ENCODE assay signal across 25 cellular contexts in genomic region chr9:130741024-130741305, GRCh38.
"Had no signal": no experiment of that assay in that cellular context is flagged by ENCODE, and none has a peak within 500 bp of the region (broad histone marks: within the 10 kb centered on the region; RNA-seq: fewer than 3 reads in every experiment).

No MANE protein-coding gene starts in this region.

- H3K4me2 ChIP-seq: neural progenitor cell had no signal

- DNase-seq: natural killer cell; occipital lobe; ovary; posterior cingulate gyrus; psoas muscle; right cardiac atrium; right lobe of liver; sigmoid colon; stimulated activated CD4-positive, alpha-beta T cell treated with anti-CD3 and anti-CD28 coated beads, Interleukin-15, amount 100 ng/mL, for 24 hours; stimulated activated CD4-positive, alpha-beta T cell treated with anti-CD3 and anti-CD28 coated beads, Interleukin-2, amount 100 ng/mL, for 24 hours; stimulated activated CD4-positive, alpha-beta T cell treated with anti-CD3 and anti-CD28 coated beads, Interleukin-2, amount 100 ng/mL, for 48 hours; stimulated activated CD4-positive, alpha-beta T cell treated with anti-CD3 and anti-CD28 coated beads, Interleukin-4, amount 100 ng/mL, for 24 hours; stimulated activated naive B cell treated with anti-CD40 and anti-IgM and Interleukin-4, amounts not matched to agents 10 μg/mL and 1 μg/mL and 100 μg/mL, for 72 hours; stimulated activated naive CD4-positive, alpha-beta T cell treated with Interleukin-2 at 50 U/mL for 16 hours; stomach; thyroid gland; trophoblast cell; upper lobe of right lung; uterus had no signal

- FAIRE-seq: small intestine had no signal

- H3K4me3 ChIP-seq: neural progenitor cell, ovary, psoas muscle, right lobe of liver, sigmoid colon, stomach, thoracic aorta, thyroid gland, tibial nerve, upper lobe of right lung, uterus had no signal

- H3K9ac ChIP-seq: neural progenitor cell, parathyroid adenoma had no signal

- H3K27me3 ChIP-seq: neural progenitor cell, ovary, right lobe of liver, sigmoid colon, stomach, thyroid gland, tibial nerve, upper lobe of right lung, uterus had no signal

- H3K27ac ChIP-seq: neural progenitor cell, ovary, parathyroid adenoma, psoas muscle, right lobe of liver, sigmoid colon, stomach, thoracic aorta, thyroid gland, tibial nerve, upper lobe of right lung, uterus had no signal

- H3K9me3 ChIP-seq: ovary, psoas muscle, right lobe of liver, sigmoid colon, stomach, thoracic aorta, thyroid gland, tibial nerve, upper lobe of right lung, uterus had no signal

- H2AFZ ChIP-seq: neural progenitor cell, parathyroid adenoma had no signal

- ATAC-seq: natural killer cell; right cardiac atrium; stimulated activated effector memory CD8-positive, alpha-beta T cell treated with anti-CD3 and anti-CD28 coated beads, Interleukin-12 subunit alpha, Interleukin-12 subunit beta, amount 100 ng/mL, for 72 hours; stimulated activated naive B cell treated with anti-CD40 and anti-IgM and Interleukin-4, amounts not matched to agents 10 μg/mL and 1 μg/mL and 100 μg/mL, for 72 hours; upper lobe of right lung had no signal

- H3K36me3 ChIP-seq: neural progenitor cell, ovary, right lobe of liver, sigmoid colon, stomach, thoracic aorta, thyroid gland, tibial nerve, upper lobe of right lung, uterus had no signal

- H3K4me1 ChIP-seq: neural progenitor cell, parathyroid adenoma, psoas muscle, tibial nerve, upper lobe of right lung, uterus had no signal
